Comparison of ENCODE assay signal across 8 cellular contexts in genomic region chr1:154445040-154445472, GRCh38. TPM values are rescaled to one million over a fixed set of nuclear protein-coding genes. Genes with fewer than 3 reads are reported as not detected.
A peak's percentile ranks its signal among the peaks of the same experiment; 100 is the strongest.
DNase-seq lines count a peak whose midpoint lies in the region; ATAC-seq and TF ChIP-seq lines count a peak whose summit lies in the region.

No MANE protein-coding gene starts in this region.

- ATAC-seq in GM18502 (IDR thresholded peaks at IDR 0.05; ENCODE audit: poor library complexity, unreplicated experiment), result peak; percentile 60
- peak; percentile 74 for ATAC-seq in HG02678 (IDR thresholded peaks at IDR 0.05; ENCODE audit: unreplicated experiment)

- no peak overlapping the region for H3K4me3 ChIP-seq in neutrophil (ENCODE audit: low read depth in 1 of 2, low read length in 1 of 2)
- H3K4me3 ChIP-seq in dorsolateral prefrontal cortex, result no peak overlapping the region

- H3K4me1 ChIP-seq in neutrophil (ENCODE audit: control insufficient read depth in 1 of 2, insufficient read depth in 1 of 2, low read depth in 1 of 2, low read length in 1 of 2), result peaks cover 8 to 14% of the 10 kb centered on the region in 2 experiments

- TF ChIP-seq CTCF in neutrophil (IDR thresholded peaks at IDR 0.05) (no peak), dorsolateral prefrontal cortex (IDR thresholded peaks at IDR 0.05 in 54 of 56, conservative IDR thresholded peaks at IDR 0.05 in 2 of 56; ENCODE audit: low read depth in 1 of 56, partially characterized antibody in 56 of 56) (no peak)

- peaks cover 92% of the 10 kb centered on the region for H3K36me3 ChIP-seq in neutrophil

- intact Hi-C loops in dorsolateral prefrontal cortex (cut with DNase I), result no loop called here

- peak overlapping the region; percentile 37 for H3K27ac ChIP-seq in neutrophil
- H3K27ac ChIP-seq in dorsolateral prefrontal cortex, result no peak overlapping the region

- no peaks in the 10 kb centered on the region for H3K27me3 ChIP-seq in neutrophil
- no peaks in the 10 kb centered on the region for H3K27me3 ChIP-seq in dorsolateral prefrontal cortex

- peak; percentile 80 for DNase-seq in activated CD8-positive, alpha-beta memory T cell treated with anti-CD3 and anti-CD28 coated beads for 24 hours
- no peak for DNase-seq in COLO668 (lab: John Stamatoyannopoulos, UW; ENCODE audit: unreplicated experiment)
- DNase-seq in dorsolateral prefrontal cortex, result no peak
- no peak for DNase-seq in D341Med (ENCODE audit: low spot score)
- DNase-seq in effector CD8-positive, alpha-beta T cell (lab: John Stamatoyannopoulos, UW), result no peak

- no peaks in the 10 kb centered on the region for H3K9me3 ChIP-seq in neutrophil

RNA-seq across cellular contexts. Expression of gene IL6R, which starts 39.9 kb away (rescaled TPM):
- total RNA-seq in dorsolateral prefrontal cortex, result 10 to 100 TPM in 86 of 120 experiments, 1 to 10 TPM in 34; 5.2 to 32.5 (median 12.2) TPM

RNA-seq across cellular contexts. Expression of gene TDRD10, which starts 57.0 kb away (rescaled TPM):
- 1 to 10 TPM in 85 of 120 experiments, under 1 TPM in 35; 0.22 to 4.0 (median 1.4) TPM for total RNA-seq in dorsolateral prefrontal cortex

RNA-seq across cellular contexts. Expression of gene SHE, which starts 57.2 kb away (rescaled TPM):
- total RNA-seq in dorsolateral prefrontal cortex, result 10 to 100 TPM in 5 of 120 experiments, 1 to 10 TPM in 115; 1.9 to 12.6 (median 4.5) TPM
